Comparison of ENCODE assay signal across 8 cellular contexts in the genomic region with DNA sequence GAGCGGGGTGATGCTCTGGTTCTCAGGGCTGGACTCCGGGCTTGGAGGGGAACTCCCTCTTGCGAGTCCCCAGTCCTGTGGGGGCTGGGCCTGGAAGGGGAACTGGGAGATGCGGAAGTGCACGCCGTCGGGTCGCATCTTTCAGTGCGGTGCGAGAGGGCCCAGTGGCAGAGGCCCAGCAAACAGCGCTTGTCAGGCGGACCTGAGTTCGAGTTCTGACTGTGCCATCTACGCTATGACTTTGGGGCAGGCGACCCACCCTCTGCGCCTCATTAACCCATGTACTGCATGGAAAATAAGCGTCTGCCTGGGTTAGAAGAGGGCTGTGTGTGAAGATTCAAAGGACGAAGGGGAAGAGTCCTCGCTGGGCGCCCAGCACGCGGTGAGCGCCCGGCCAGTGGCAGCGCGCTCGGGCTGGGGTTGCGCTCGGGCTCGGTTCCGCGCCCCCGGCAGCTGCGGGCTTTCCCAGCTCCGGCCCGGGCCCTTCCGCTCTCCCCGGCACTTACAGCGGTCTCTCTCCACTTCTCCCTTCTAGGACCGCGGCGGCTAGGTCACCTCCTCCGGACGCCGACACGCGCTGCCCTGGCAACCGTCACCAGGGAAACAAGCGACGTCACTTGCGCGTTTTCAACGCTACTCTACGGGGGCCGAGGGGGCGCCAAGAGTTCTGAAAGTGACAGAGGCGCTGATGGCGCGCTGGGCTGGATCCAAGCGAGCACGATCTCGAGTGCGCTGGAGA.
DNase-seq lines count a peak whose midpoint lies in the region; ATAC-seq lines count a peak whose summit lies in the region.

TSS of gene CCDC13 (minus strand) at position 584 of the 739 bp plus-strand sequence. CDS start 14,908 bp downstream, outside the sequence.

- DNase-seq in C1 segment of cervical spinal cord (lab: John Stamatoyannopoulos, UW) (peak in 13 of 14 donors; percentile 13 to 90 (median 86)), GM19240 (ENCODE audit: insufficient read length, low spot score) (peak; percentile 94), NOMO-1 (lab: John Stamatoyannopoulos, UW; ENCODE audit: unreplicated experiment in 2 of 2) (peak; percentile 96), epidermal melanocyte (ENCODE audit: insufficient read length, low spot score) (peak; percentile 79), midbrain (lab: John Stamatoyannopoulos, UW) (peak; percentile 93)
- DNase-seq in activated CD8-positive, alpha-beta memory T cell treated with anti-CD3 and anti-CD28 coated beads, Interleukin-2, amount 50 U/mL, for 24 hours (ENCODE audit: extremely low read depth) = peak; percentile 82
- peak; percentile 74 to 83 for DNase-seq in stimulated activated CD8-positive, alpha-beta memory T cell treated with anti-CD3 and anti-CD28 coated beads, Interleukin-15, amount 100 ng/mL, for 4 hours (ENCODE audit: low read depth in 2 of 2)

- peak; percentile 99 for ATAC-seq in HG03460 (IDR thresholded peaks at IDR 0.05; ENCODE audit: unreplicated experiment)

Comparison
In these comparisons a context has a peak if more than half of its experiments do, and no peak if none do; other contexts are left out.
1. Peak in every context shown above with its lines: DNase-seq and ATAC-seq.